Comparison of ENCODE assay signal across 25 cellular contexts in the genomic region with DNA sequence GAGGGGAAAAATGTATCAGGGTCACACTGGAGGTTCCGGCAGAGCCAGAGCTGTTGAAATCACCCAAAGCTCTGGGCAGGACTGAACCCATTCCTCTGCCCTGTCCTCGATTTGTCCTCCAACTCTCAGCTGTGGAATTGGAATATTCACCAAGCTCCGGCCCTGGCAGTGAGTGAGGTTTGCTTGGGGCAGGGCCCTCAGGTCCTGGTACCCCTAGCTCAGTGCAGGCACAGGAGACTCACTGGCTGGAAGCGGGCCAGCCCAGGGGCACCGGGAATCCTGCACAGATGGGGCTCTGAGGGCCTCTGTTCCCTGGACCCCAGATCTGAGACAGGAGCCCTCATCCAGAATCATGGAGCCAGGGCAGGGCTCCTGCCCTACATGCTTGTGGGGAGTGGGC.
"Had no signal": no experiment of that assay in that cellular context is flagged by ENCODE, and none has a peak within 500 bp of the region (broad histone marks: within the 10 kb centered on the region; RNA-seq: fewer than 3 reads in every experiment).

No MANE protein-coding gene starts in this region.

- DNase-seq: naive B cell; naive thymus-derived CD8-positive, alpha-beta T cell; nephron progenitor cell; nucleus accumbens; ovary; psoas muscle; right cardiac atrium; right lobe of liver; sigmoid colon; small intestine; stimulated activated CD4-positive, alpha-beta T cell treated with anti-CD3 and anti-CD28 coated beads, Interleukin-15, amount 100 ng/mL, for 24 hours; stimulated activated CD4-positive, alpha-beta T cell treated with anti-CD3 and anti-CD28 coated beads, Interleukin-2, amount 100 ng/mL, for 24 hours; stimulated activated CD4-positive, alpha-beta T cell treated with anti-CD3 and anti-CD28 coated beads, Interleukin-2, amount 100 ng/mL, for 48 hours; stimulated activated CD4-positive, alpha-beta T cell treated with anti-CD3 and anti-CD28 coated beads, Interleukin-4, amount 100 ng/mL, for 24 hours; stimulated activated naive B cell treated with anti-CD40 and anti-IgM and Interleukin-4, amounts not matched to agents 10 μg/mL and 1 μg/mL and 100 μg/mL, for 72 hours; stimulated activated naive CD4-positive, alpha-beta T cell treated with Interleukin-2 at 50 U/mL for 16 hours; stomach; thyroid gland; trophoblast cell; uterus had no signal

- H3K27ac ChIP-seq: neutrophil, ovary, parathyroid adenoma, psoas muscle, right lobe of liver, sigmoid colon, stomach, thoracic aorta, thyroid gland, tibial nerve, upper lobe of left lung, uterus had no signal

- H3K9me3 ChIP-seq: neutrophil, psoas muscle, right lobe of liver, thoracic aorta, thyroid gland, tibial nerve, uterus had no signal

- H3K27me3 ChIP-seq: neutrophil, ovary, right lobe of liver, sigmoid colon, stomach, thyroid gland, tibial nerve, upper lobe of left lung, uterus had no signal

- H2AFZ ChIP-seq: parathyroid adenoma had no signal

- H3K4me1 ChIP-seq: parathyroid adenoma, psoas muscle, right lobe of liver, sigmoid colon, stomach, thyroid gland, tibial nerve, upper lobe of left lung, uterus had no signal

- H3K79me2 ChIP-seq: parathyroid adenoma had no signal

- H3K4me3 ChIP-seq: ovary, psoas muscle, right lobe of liver, sigmoid colon, stomach, thoracic aorta, thyroid gland, tibial nerve, upper lobe of left lung, uterus had no signal

- H3K36me3 ChIP-seq: neutrophil, ovary, right lobe of liver, sigmoid colon, stomach, thoracic aorta, thyroid gland, tibial nerve, upper lobe of left lung, uterus had no signal
